24 cellular contexts compared by ENCODE assay signal in the genomic region with DNA sequence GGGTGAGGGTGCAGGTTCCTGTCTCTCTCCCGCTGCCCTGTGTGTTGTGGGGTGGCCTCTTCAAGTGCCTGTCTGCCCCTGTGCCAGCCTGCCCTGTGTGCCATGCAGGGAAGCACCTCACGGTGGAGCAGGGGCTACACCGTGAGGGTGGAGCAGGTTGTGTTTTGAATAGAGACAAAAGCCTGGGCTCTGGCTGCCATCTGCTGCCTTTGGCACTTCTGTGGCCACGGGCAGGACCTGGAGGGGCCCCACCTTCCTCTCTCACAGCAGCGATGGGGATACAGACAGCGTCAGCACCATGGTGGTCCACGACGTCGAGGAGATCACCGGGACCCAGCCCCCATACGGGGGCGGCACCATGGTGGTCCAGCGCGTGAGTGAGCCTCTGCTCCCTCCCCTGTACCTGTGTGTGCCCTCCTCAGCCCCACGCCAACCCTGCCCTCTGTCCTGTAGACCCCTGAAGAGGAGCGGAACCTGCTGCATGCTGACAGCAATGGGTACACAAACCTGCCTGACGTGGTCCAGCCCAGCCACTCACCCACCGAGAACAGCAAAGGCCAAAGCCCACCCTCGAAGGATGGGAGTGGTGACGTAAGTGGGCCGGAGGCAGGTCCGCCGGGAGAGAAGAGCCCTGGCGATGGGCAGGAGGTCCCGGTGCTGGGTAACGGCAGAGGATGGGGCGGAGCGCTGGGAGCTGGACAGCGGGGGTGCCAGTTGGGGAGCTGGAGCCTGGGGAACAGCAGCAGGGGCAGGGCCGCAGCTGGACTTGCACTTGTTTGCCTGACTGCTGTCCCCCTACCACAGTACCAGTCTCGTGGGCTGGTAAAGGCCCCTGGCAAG. TPM values are rescaled to one million over a fixed set of nuclear protein-coding genes. Genes with fewer than 3 reads are reported as not detected.
DNase-seq lines count a peak whose midpoint lies in the region; ATAC-seq and TF ChIP-seq lines count a peak whose summit lies in the region.
"Had no signal": no experiment of that assay in that cellular context is flagged by ENCODE, and none has a peak within 500 bp of the region (broad histone marks: within the 10 kb centered on the region; RNA-seq: fewer than 3 reads in every experiment).

No MANE protein-coding gene starts in this region.

- peaks cover 4% of the 10 kb centered on the region for H3K36me3 Mint-ChIP-seq in type B pancreatic cell

- no peak overlapping the region for H3K14ac ChIP-seq in mesenchymal stem cell (ENCODE audit: low read length in 2 of 2)

- no peak overlapping the region for H3K4me3 ChIP-seq in WERI-Rb-1 (ENCODE audit: low read depth, low read length)
- H3K4me3 ChIP-seq in mesenchymal stem cell (ENCODE audit: insufficient read depth in 1 of 2, low read depth in 1 of 2, low read length in 2 of 2), result no peak overlapping the region
- H3K4me3 ChIP-seq: GM23248, HAP-1 had no signal

- no peak overlapping the region for H2BK12ac ChIP-seq in mesenchymal stem cell (ENCODE audit: low read length in 2 of 2)

- no peaks in the 10 kb centered on the region for H3K27me3 Mint-ChIP-seq in stimulated activated naive CD8-positive, alpha-beta T cell treated with anti-CD3 and anti-CD28 coated beads, Interleukin-15, amount 100 ng/mL, for 72 hours
- no peaks in the 10 kb centered on the region for H3K27me3 Mint-ChIP-seq in type B pancreatic cell

- H3K9me3 ChIP-seq in WERI-Rb-1 (ENCODE audit: severe bottlenecking), result no peaks in the 10 kb centered on the region
- H3K9me3 ChIP-seq in mesenchymal stem cell (ENCODE audit: control insufficient read depth, low read length), result no peaks in the 10 kb centered on the region
- H3K9me3 ChIP-seq: BE2C, HAP-1 had no signal

- peaks cover 88% of the 10 kb centered on the region for H3K36me3 ChIP-seq in WERI-Rb-1
- peaks cover 69 to 99% of the 10 kb centered on the region in 2 experiments for H3K36me3 ChIP-seq in mesenchymal stem cell (ENCODE audit: control insufficient read depth in 1 of 2, insufficient read depth in 2 of 2, low read depth in 1 of 2, low read length in 2 of 2)

- no peak overlapping the region for H3K4me2 ChIP-seq in mesenchymal stem cell (ENCODE audit: low read length, poor library complexity, severe bottlenecking)

- H3K79me1 ChIP-seq in mesenchymal stem cell (replicated peaks; ENCODE audit: low read length, poor library complexity, severe bottlenecking), result peaks cover 7% of the 10 kb centered on the region

- peaks cover 8% of the 10 kb centered on the region for H3K4me1 ChIP-seq in mesenchymal stem cell (ENCODE audit: control insufficient read depth, insufficient read depth, low read depth, low read length)
- H3K4me1 ChIP-seq: BE2C, HAP-1 had no signal

- no peak for DNase-seq in stimulated activated naive CD8-positive, alpha-beta T cell treated with anti-CD3 and anti-CD28 coated beads, Interleukin-15, amount 100 ng/mL, for 72 hours
- DNase-seq in stimulated activated naive CD8-positive, alpha-beta T cell treated with anti-CD3 and anti-CD28 coated beads, Interleukin-15, Interleukin-2, amounts not matched to agents 100 U/mL and 50 U/mL, for 24 hours, result no peak
- DNase-seq in WERI-Rb-1 (no peak), mesenchymal stem cell (no peak), kidney glomerular epithelial cell (lab: John Stamatoyannopoulos, UW) (no peak), type B pancreatic cell (ENCODE audit: extremely low spot score, unreplicated experiment) (no peak)
- DNase-seq in activated CD4-positive, CD25-positive, alpha-beta regulatory T cell treated with anti-CD3 and anti-CD28 coated beads, Interleukin-2, amount 50 U/mL, for 72 hours, result no peak
- DNase-seq: BE2C; DMS79; GM23248; KBM-7; MM.1S; NCI-H1048; NCI-H1417 treated with DMSO at 0.1 percent for 48 hours; NCI-H2029; NCI-H226; NCI-H774; NK-92 treated with Interleukin-12 subunit alpha and Interleukin-12 subunit beta, amount 100 ng/mL, for 24 hours had no signal

- H3K4ac ChIP-seq in mesenchymal stem cell (ENCODE audit: low read depth in 1 of 2, low read length in 2 of 2), result no peak overlapping the region

- H2BK120ac ChIP-seq in mesenchymal stem cell (ENCODE audit: low read depth, low read length), result no peak overlapping the region

- H3K18ac ChIP-seq in mesenchymal stem cell (ENCODE audit: low read depth in 1 of 2, low read length in 2 of 2), result no peak overlapping the region

- H3K27ac ChIP-seq in WERI-Rb-1, result peak overlapping the region; percentile 20; the same call in 1 of the 2 replicates
- no peak overlapping the region for H3K27ac ChIP-seq in mesenchymal stem cell (ENCODE audit: low read length, poor library complexity, severe bottlenecking)
- H3K27ac ChIP-seq: GM23248, HL-60 had no signal

- H4K91ac ChIP-seq in mesenchymal stem cell (ENCODE audit: low read length), result peak overlapping the region; percentile 16

- no peaks in the 10 kb centered on the region for H3K9me3 Mint-ChIP-seq in stimulated activated naive CD8-positive, alpha-beta T cell treated with anti-CD3 and anti-CD28 coated beads, Interleukin-15, amount 100 ng/mL, for 72 hours
- no peaks in the 10 kb centered on the region for H3K9me3 Mint-ChIP-seq in type B pancreatic cell

- H3K27me3 ChIP-seq in WERI-Rb-1 (ENCODE audit: insufficient read depth, low read depth, severe bottlenecking) (no peaks in the 10 kb centered on the region), mesenchymal stem cell (ENCODE audit: control insufficient read depth in 1 of 2, insufficient read depth in 1 of 2, low read length in 2 of 2) (peaks cover 0 to 4% of the 10 kb centered on the region in 2 experiments)
- H3K27me3 ChIP-seq: BE2C had no signal

- peaks cover 7% of the 10 kb centered on the region for H3K4me1 Mint-ChIP-seq in stimulated activated naive CD8-positive, alpha-beta T cell treated with anti-CD3 and anti-CD28 coated beads, Interleukin-15, amount 100 ng/mL, for 72 hours
- H3K4me1 Mint-ChIP-seq in type B pancreatic cell (ENCODE audit: unreplicated experiment), result no peaks in the 10 kb centered on the region

- H3K9ac ChIP-seq in mesenchymal stem cell (ENCODE audit: low read length), result no peak overlapping the region
- H3K9ac ChIP-seq: GM23248 had no signal

- no peak overlapping the region for H3K4me3 Mint-ChIP-seq in stimulated activated naive CD8-positive, alpha-beta T cell treated with anti-CD3 and anti-CD28 coated beads, Interleukin-15, amount 100 ng/mL, for 72 hours
- no peak overlapping the region for H3K4me3 Mint-ChIP-seq in type B pancreatic cell

- no peak overlapping the region for H2AK5ac ChIP-seq in mesenchymal stem cell (ENCODE audit: low read length, severe bottlenecking)

- no peak overlapping the region for H2BK5ac ChIP-seq in mesenchymal stem cell (ENCODE audit: low read depth, low read length, poor library complexity, severe bottlenecking)

- H3K27ac Mint-ChIP-seq in stimulated activated naive CD8-positive, alpha-beta T cell treated with anti-CD3 and anti-CD28 coated beads, Interleukin-15, amount 100 ng/mL, for 72 hours, result peak overlapping the region in 1 of 2 donors; percentile 74
- no peak overlapping the region for H3K27ac Mint-ChIP-seq in type B pancreatic cell

- no peak overlapping the region for H2BK15ac ChIP-seq in mesenchymal stem cell (ENCODE audit: low read depth, poor library complexity, severe bottlenecking)

- TF ChIP-seq CTCF in WERI-Rb-1 (IDR thresholded peaks at IDR 0.05; ENCODE audit: low read depth, low read length) (no peak), type B pancreatic cell (conservative IDR thresholded peaks at IDR 0.05) (no peak)

- no peak overlapping the region for H4K8ac ChIP-seq in mesenchymal stem cell (ENCODE audit: low read length)

- ATAC-seq in stimulated activated naive CD8-positive, alpha-beta T cell treated with anti-CD3 and anti-CD28 coated beads, Interleukin-15, amount 100 ng/mL, for 72 hours, result peak; percentile 13
- ATAC-seq in stimulated activated naive CD8-positive, alpha-beta T cell treated with anti-CD3 and anti-CD28 coated beads, Interleukin-15, Interleukin-2, amounts not matched to agents 100 U/mL and 50 U/mL, for 24 hours, result no peak
- ATAC-seq: Panc1 had no signal

- 89% methylated on average over 31 of the region's 31 CpGs for WGBS in mesenchymal stem cell

- H2AFZ ChIP-seq in mesenchymal stem cell (ENCODE audit: low read depth, low read length), result peak overlapping the region; percentile 8
- H2AFZ ChIP-seq: GM23248 had no signal

- H3K23ac ChIP-seq in mesenchymal stem cell (ENCODE audit: low read length in 2 of 2), result peak overlapping the region in 1 of 2 experiments; percentile 11

RNA-seq across cellular contexts. Expression of gene C17orf107, which starts 5.4 kb away (rescaled TPM):
- polyA plus RNA-seq in mesenchymal stem cell (2013, experiment 1 of 2), result 0.17 TPM
- polyA plus RNA-seq in mesenchymal stem cell (2013, experiment 2 of 2), result 0.23 TPM
- total RNA-seq in type B pancreatic cell (ENCODE audit: low replicate concordance), result 4.4 and 9.3 TPM in 2 replicates
- total RNA-seq: SK-MEL-5 had no signal

RNA-seq across cellular contexts. Expression of gene CHRNE, which starts 9.0 kb away (rescaled TPM):
- polyA plus RNA-seq in mesenchymal stem cell (2013, experiment 1 of 2), result 0.14 TPM
- 0.22 TPM for polyA plus RNA-seq in mesenchymal stem cell (2013, experiment 2 of 2)
- total RNA-seq in type B pancreatic cell (ENCODE audit: low replicate concordance), result 0.27 and 0.52 TPM in 2 replicates
- total RNA-seq: HT-29 had no signal

RNA-seq across cellular contexts. Expression of gene GP1BA, which starts 38.1 kb away (rescaled TPM):
- 0.03 TPM for polyA plus RNA-seq in mesenchymal stem cell (2013, experiment 1 of 2)
- polyA plus RNA-seq in mesenchymal stem cell (2013, experiment 2 of 2), result not detected
- not detected in 2 replicates for total RNA-seq in type B pancreatic cell (ENCODE audit: low replicate concordance)
- total RNA-seq: A673, GM23248, HT-29, SK-MEL-5 had no signal

RNA-seq across cellular contexts. Expression of gene SLC25A11, which starts 45.9 kb away (rescaled TPM):
- 37.5 TPM for polyA plus RNA-seq in mesenchymal stem cell (2013, experiment 1 of 2)
- polyA plus RNA-seq in mesenchymal stem cell (2013, experiment 2 of 2), result 36.9 TPM
- total RNA-seq in type B pancreatic cell (ENCODE audit: low replicate concordance), result 60.2 and 63.6 TPM in 2 replicates

RNA-seq across cellular contexts. Expression of gene RNF167, which starts 46.1 kb away (rescaled TPM):
- polyA plus RNA-seq in mesenchymal stem cell (2013, experiment 1 of 2), result 84.3 TPM
- polyA plus RNA-seq in mesenchymal stem cell (2013, experiment 2 of 2), result 84.9 TPM
- 98.8 and 132 TPM in 2 replicates for total RNA-seq in type B pancreatic cell (ENCODE audit: low replicate concordance)
